Comparison of ENCODE assay signal across 24 cellular contexts in genomic region chr5:116583085-116583766, GRCh38. TPM values are rescaled to one million over a fixed set of nuclear protein-coding genes. Genes with fewer than 3 reads are reported as not detected.
DNase-seq lines count a peak whose midpoint lies in the region; ATAC-seq and TF ChIP-seq lines count a peak whose summit lies in the region.
"Had no signal": no experiment of that assay in that cellular context is flagged by ENCODE, and none has a peak within 500 bp of the region (broad histone marks: within the 10 kb centered on the region; RNA-seq: fewer than 3 reads in every experiment).

No MANE protein-coding gene starts in this region.

- H4K8ac ChIP-seq in H9 (replicated peaks; ENCODE audit: insufficient read length, low read depth, low read length) = no peak overlapping the region

- H3T11ph ChIP-seq in H9 (ENCODE audit: low read length) = no peak overlapping the region

- H2BK12ac ChIP-seq in H9 (ENCODE audit: insufficient read length, low read depth, low read length) = no peak overlapping the region

- H4K5ac ChIP-seq in H9 (ENCODE audit: insufficient read length, low read depth, low read length) = no peak overlapping the region

- H3K9me3 Mint-ChIP-seq in Calu3 (ENCODE audit: low read depth, unreplicated experiment) = peaks cover 3% of the 10 kb centered on the region
- H3K9me3 Mint-ChIP-seq in H9 = no peaks in the 10 kb centered on the region
- H3K9me3 Mint-ChIP-seq: CD8-positive, alpha-beta T cell; T-cell had no signal

- H3K18ac ChIP-seq in H9 (ENCODE audit: insufficient read length, low read depth, low read length) = no peak overlapping the region

- no peak overlapping the region for H2BK20ac ChIP-seq in H9 (ENCODE audit: low read depth, low read length, poor library complexity, severe bottlenecking)

- no peak overlapping the region for H4K91ac ChIP-seq in H9 (ENCODE audit: insufficient read length, low read depth, low read length)

- DNase-seq in Calu3 = no peak
- DNase-seq in RKO (ENCODE audit: low spot score) = peak; percentile 19
- peak; percentile 55 to 73 for DNase-seq in foreskin keratinocyte
- DNase-seq in H9 = no peak
- no peak for DNase-seq in GM19240 (ENCODE audit: insufficient read length, low spot score)
- DNase-seq in NOMO-1 treated with dmso at 0.1 percent for 144 hours (lab: John Stamatoyannopoulos, UW; ENCODE audit: unreplicated experiment) = no peak
- no peak for DNase-seq in cortex of kidney (lab: John Stamatoyannopoulos, UW)
- DNase-seq: activated CD4-positive, CD25-positive, alpha-beta regulatory T cell; activated effector memory CD4-positive, alpha-beta T cell treated with anti-CD3 and anti-CD28 coated beads, Interleukin-2, amount 50 U/mL, for 16 hours; anterior cingulate cortex; CD8-positive, alpha-beta T cell; dorsolateral prefrontal cortex; gastrocnemius medialis; GDM1; MM.1S; NCI-H2029 treated with DMSO at 0.1 percent for 48 hours; NCI-H748 treated with DMSO at 0.1 percent for 48 hours; right lobe of liver; RPMI8226; stimulated activated CD4-positive, alpha-beta T cell treated with anti-CD3 and anti-CD28 coated beads, Interleukin-4, amount 100 ng/mL, for 24 hours; T-cell; tibial artery had no signal

- H3K23ac ChIP-seq in H9 (ENCODE audit: insufficient read length, low read depth, low read length) = no peak overlapping the region

- no peak overlapping the region for H3K4ac ChIP-seq in H9 (ENCODE audit: low read depth, low read length)

- no peak overlapping the region for H3K14ac ChIP-seq in H9 (ENCODE audit: insufficient read depth, low read length)

- H3K36me3 Mint-ChIP-seq in Calu3 (ENCODE audit: insufficient read depth, unreplicated experiment) = peaks cover 7% of the 10 kb centered on the region
- 0 out of 7 replicates have a peak, but pooled peaks cover 0 to 4% (median 2%) of the 10 kb centered on the region in 3 experiments for H3K36me3 Mint-ChIP-seq in H9 (ENCODE audit: insufficient read depth in 1 of 3, low read depth in 3 of 3)
- H3K36me3 Mint-ChIP-seq: CD8-positive, alpha-beta T cell; T-cell had no signal

- no peaks in the 10 kb centered on the region for H3K79me2 ChIP-seq in H9 (ENCODE audit: insufficient read depth, low read length)

- no peak overlapping the region for H3K9ac ChIP-seq in H9 (ENCODE audit: extremely low read depth, insufficient read length, low read length)

- peak overlapping the region; percentile 76 for H3K27ac Mint-ChIP-seq in Calu3 (ENCODE audit: unreplicated experiment)
- H3K27ac Mint-ChIP-seq in H9 = no peak overlapping the region
- H3K27ac Mint-ChIP-seq: CD8-positive, alpha-beta T cell; T-cell had no signal

- H3K27ac ChIP-seq in foreskin keratinocyte (peak overlapping the region; percentile 68), H9 (ENCODE audit: insufficient read length, low read depth, low read length) (no peak overlapping the region)
- H3K27ac ChIP-seq: dorsolateral prefrontal cortex, gastrocnemius medialis, right lobe of liver, tibial artery had no signal

- no peaks in the 10 kb centered on the region for H3K79me1 ChIP-seq in H9 (ENCODE audit: insufficient read depth, low read depth, low read length, poor library complexity, severe bottlenecking)

- H3K9me3 ChIP-seq in H9 (ENCODE audit: control insufficient read depth, low read depth, low read length) = no peaks in the 10 kb centered on the region
- H3K9me3 ChIP-seq: gastrocnemius medialis, HAP-1, right lobe of liver, tibial artery had no signal

- no peak overlapping the region for H2AFZ ChIP-seq in H9 (ENCODE audit: low read length)

- no peaks in the 10 kb centered on the region for H3K23me2 ChIP-seq in H9 (ENCODE audit: insufficient read length, low read depth, low read length, poor library complexity, severe bottlenecking)

- CTCF ChIA-PET in Calu3 (lab: Charles Lee) = no interaction called here

- no peaks in the 10 kb centered on the region for H3K27me3 Mint-ChIP-seq in Calu3 (ENCODE audit: unreplicated experiment)
- no peaks in the 10 kb centered on the region for H3K27me3 Mint-ChIP-seq in H9 (ENCODE audit: low read depth)

- H2BK5ac ChIP-seq in H9 (ENCODE audit: insufficient read length, low read length) = no peak overlapping the region

- H2AK5ac ChIP-seq in H9 (ENCODE audit: insufficient read length, low read length) = no peak overlapping the region

- no peak overlapping the region for H3K56ac ChIP-seq in H9 (ENCODE audit: insufficient read length, low read depth, low read length)

- TF ChIP-seq CTCF in Calu3 (IDR thresholded peaks at IDR 0.05; ENCODE audit: unreplicated experiment) = no peak
- TF ChIP-seq CTCF in foreskin keratinocyte (conservative IDR thresholded peaks at IDR 0.05) = no peak
- no peak for TF ChIP-seq CTCF in H9 (conservative IDR thresholded peaks at IDR 0.05)

- no peak overlapping the region for H3K4me2 ChIP-seq in H9 (ENCODE audit: insufficient read depth, insufficient read length, low read length)

- peaks cover 12% of the 10 kb centered on the region for H3K4me1 ChIP-seq in foreskin keratinocyte
- H3K4me1 ChIP-seq in H9 (ENCODE audit: insufficient read depth, low read length) = peaks cover 4% of the 10 kb centered on the region; the same call in 1 of the 2 replicates
- H3K4me1 ChIP-seq: gastrocnemius medialis, HAP-1, right lobe of liver, tibial artery had no signal

- BruUV-seq in Calu3 (replicated peaks; lab: Mats Ljungman, UMichigan) = no TSS peak

- no peaks in the 10 kb centered on the region for H3K27me3 ChIP-seq in foreskin keratinocyte
- H3K27me3 ChIP-seq in H9 (ENCODE audit: insufficient read depth, low read length) = no peaks in the 10 kb centered on the region
- H3K27me3 ChIP-seq: dorsolateral prefrontal cortex, gastrocnemius medialis, right lobe of liver, tibial artery had no signal

- ATAC-seq in GM21786 (IDR thresholded peaks at IDR 0.05; ENCODE audit: unreplicated experiment) = peak; percentile 57
- ATAC-seq in foreskin keratinocyte = peak; percentile 86
- ATAC-seq: CD8-positive, alpha-beta T cell; gastrocnemius medialis; right lobe of liver; T-cell had no signal

- no peaks in the 10 kb centered on the region for H4K20me1 ChIP-seq in H9 (ENCODE audit: control insufficient read depth, insufficient read depth, insufficient read length)

- H3K4me3 Mint-ChIP-seq in Calu3 (ENCODE audit: low read depth, unreplicated experiment) (peak overlapping the region; percentile 12), H9 (no peak overlapping the region)
- H3K4me3 Mint-ChIP-seq: CD8-positive, alpha-beta T cell; T-cell had no signal

- peaks cover 46% of the 10 kb centered on the region for H3K4me1 Mint-ChIP-seq in Calu3 (ENCODE audit: low read depth, unreplicated experiment)
- peaks cover 13 to 18% of the 10 kb centered on the region in 2 experiments for H3K4me1 Mint-ChIP-seq in H9
- H3K4me1 Mint-ChIP-seq: T-cell had no signal

- intact Hi-C loops in Calu3 (cut with micrococcal nuclease; ENCODE audit: unreplicated experiment) = no loop called here

- H2BK15ac ChIP-seq in H9 (ENCODE audit: low read depth, low read length) = no peak overlapping the region

- H2BK120ac ChIP-seq in H9 (ENCODE audit: low read depth, low read length, poor library complexity, severe bottlenecking) = no peak overlapping the region

RNA-seq across cellular contexts. Expression of gene SEMA6A, which starts 8.6 kb away (rescaled TPM):
- 53.3 and 54.7 TPM in 2 replicates for total RNA-seq in Calu3 (2022)
- total RNA-seq in foreskin keratinocyte = 0.34 and 0.49 TPM in 2 replicates
- 0.10 and 0.20 TPM in 2 replicates for polyA plus RNA-seq in foreskin keratinocyte
- total RNA-seq in H9 (2021) = 335 and 354 TPM in 2 replicates
- total RNA-seq: CD8-positive, alpha-beta T cell had no signal

Comparison
In these comparisons a context has a peak if more than half of its experiments do, and no peak if none do; other contexts are left out.
1. DNase-seq: peak in RKO (single experiment) and foreskin keratinocyte (2 of 2); none in Calu3 (single experiment), H9 (single experiment), GM19240 (single experiment), NOMO-1 treated with dmso at 0.1 percent for 144 hours (single experiment) and cortex of kidney (single experiment).
2. RNA of gene SEMA6A, which starts 8.6 kb away (total RNA-seq): 335 to 354 TPM in H9 and 53.3 to 54.7 TPM in Calu3; 0.34 to 0.49 TPM in foreskin keratinocyte; every median in the first group is over 10 times any median in the second.